ENCODE assay signal across 32 cellular contexts in genomic region chr5:145220491-145220890, GRCh38.
"Had no signal": no experiment of that assay in that cellular context is flagged by ENCODE, and none has a peak within 500 bp of the region (broad histone marks: within the 10 kb centered on the region; RNA-seq: fewer than 3 reads in every experiment).

No MANE protein-coding gene starts in this region.

- H3K36me3 ChIP-seq: heart right ventricle, left ventricle myocardium inferior, pancreas, right atrium auricular region, right lobe of liver, suprapubic skin, thoracic aorta, tibial artery, upper lobe of right lung had no signal

- H3K27me3 Mint-ChIP-seq: memory B cell; naive thymus-derived CD8-positive, alpha-beta T cell; stimulated activated naive CD8-positive, alpha-beta T cell treated with anti-CD3 and anti-CD28 coated beads, Interleukin-15, Interleukin-2, amounts not matched to agents 100 ng/mL and 50 ng/mL, for 24 hours had no signal

- DNase-seq: glutamatergic neuron; heart right ventricle; islet precursor cell; kidney glomerular epithelial cell; left colon; left ventricle myocardium inferior; midbrain; mucosa of descending colon; naive thymus-derived CD8-positive, alpha-beta T cell; nucleus accumbens; pancreas; posterior cingulate gyrus; psoas muscle; right lobe of liver; stimulated activated CD4-positive, alpha-beta T cell treated with anti-CD3 and anti-CD28 coated beads, Interleukin-1b, Interleukin-23, amount 100 ng/mL, for 48 hours; stimulated activated CD4-positive, alpha-beta T cell treated with anti-CD3 and anti-CD28 coated beads, Interleukin-2, amount 100 ng/mL, for 48 hours; stimulated activated CD4-positive, alpha-beta T cell treated with anti-CD3 and anti-CD28 coated beads, Interleukin-4, amount 100 ng/mL, for 4 hours; stimulated activated CD8-positive, alpha-beta memory T cell treated with anti-CD3 and anti-CD28 coated beads, Interleukin-4, amount 100 ng/mL, for 48 hours; stimulated activated naive CD4-positive, alpha-beta T cell; tibial artery; trophoblast cell; upper lobe of right lung had no signal

- ATAC-seq: heart right ventricle; left colon; mucosa of descending colon; naive thymus-derived CD8-positive, alpha-beta T cell; pancreas; psoas muscle; right lobe of liver; upper lobe of right lung had no signal

- H3K9me3 ChIP-seq: mucosa of descending colon, pancreas, psoas muscle, right atrium auricular region, right lobe of liver, thoracic aorta, upper lobe of right lung had no signal

- H3K4me1 Mint-ChIP-seq: memory B cell; naive thymus-derived CD8-positive, alpha-beta T cell; nephron; neural crest cell had no signal

- H3K4me1 ChIP-seq: heart right ventricle, left ventricle myocardium inferior, pancreas, psoas muscle, right atrium auricular region, right lobe of liver, suprapubic skin, tibial artery, upper lobe of right lung had no signal

- H3K4me2 ChIP-seq: hepatocyte, smooth muscle cell had no signal

- H3K27ac Mint-ChIP-seq: memory B cell; naive thymus-derived CD8-positive, alpha-beta T cell; nephron; stimulated activated naive CD8-positive, alpha-beta T cell treated with anti-CD3 and anti-CD28 coated beads, Interleukin-15, Interleukin-2, amounts not matched to agents 100 ng/mL and 50 ng/mL, for 24 hours had no signal

- H3K9me3 Mint-ChIP-seq: stimulated activated naive CD8-positive, alpha-beta T cell treated with anti-CD3 and anti-CD28 coated beads, Interleukin-15, Interleukin-2, amounts not matched to agents 100 ng/mL and 50 ng/mL, for 24 hours had no signal

- H3K79me2 ChIP-seq: hepatocyte had no signal

- H3K27ac ChIP-seq: heart right ventricle, left ventricle myocardium inferior, pancreas, psoas muscle, right atrium auricular region, right lobe of liver, suprapubic skin, thoracic aorta, tibial artery, upper lobe of right lung had no signal

- H2AFZ ChIP-seq: hepatocyte had no signal

- H3K27me3 ChIP-seq: heart right ventricle, hepatocyte, pancreas, right atrium auricular region, right lobe of liver, suprapubic skin, tibial artery, upper lobe of right lung had no signal

- H3K4me3 Mint-ChIP-seq: memory B cell; naive thymus-derived CD8-positive, alpha-beta T cell; nephron; neural crest cell; stimulated activated naive CD8-positive, alpha-beta T cell treated with anti-CD3 and anti-CD28 coated beads, Interleukin-15, Interleukin-2, amounts not matched to agents 100 ng/mL and 50 ng/mL, for 24 hours had no signal

- H3K4me3 ChIP-seq: heart right ventricle, hepatocyte, left ventricle myocardium inferior, lung, mucosa of descending colon, pancreas, psoas muscle, right atrium auricular region, right lobe of liver, smooth muscle cell, suprapubic skin, thoracic aorta, tibial artery, upper lobe of right lung had no signal

- H3K36me3 Mint-ChIP-seq: memory B cell; naive thymus-derived CD8-positive, alpha-beta T cell had no signal
